In genomic region chr1:9618912-9619679, GRCh38 we compare ENCODE assay signal across 1 cellular context.
TF ChIP-seq lines count a peak whose summit lies in the region.

No MANE protein-coding gene starts in this region.

TF ChIP-seq in K562, 482 proteins besides CTCF, POLR2A, EP300 and RAD21:
- no peak for TF ChIP-seq MTA3 (IDR thresholded peaks at IDR 0.05; ENCODE audit: borderline replicate concordance)
- no peak for TF ChIP-seq RBBP5 (IDR thresholded peaks at IDR 0.05; ENCODE audit: borderline replicate concordance, insufficient read depth, low read length, poor library complexity, severe bottlenecking)
- TF ChIP-seq ZNF121 (CRISPR knock-in tag; conservative IDR thresholded peaks at IDR 0.05), result peak; percentile 96
- TF ChIP-seq SIRT6 (IDR thresholded peaks at IDR 0.05; ENCODE audit: low read depth, low read length), result no peak
- TF ChIP-seq ETV5 (CRISPR knock-in tag; IDR thresholded peaks at IDR 0.05; ENCODE audit: low read depth), result no peak
- TF ChIP-seq DACH1 (IDR thresholded peaks at IDR 0.05; ENCODE audit: partially characterized antibody), result no peak
- no peak for TF ChIP-seq PHF8 (IDR thresholded peaks at IDR 0.05; ENCODE audit: borderline replicate concordance, low read length)
- TF ChIP-seq E2F8 (IDR thresholded peaks at IDR 0.05; ENCODE audit: low read depth, partially characterized antibody), result no peak
- no peak for TF ChIP-seq FOXJ3 (CRISPR knock-in tag; IDR thresholded peaks at IDR 0.05)
- no peak for TF ChIP-seq FOXK2 (conservative IDR thresholded peaks at IDR 0.05 in 1 of 2, IDR thresholded peaks at IDR 0.05 in 1 of 2; ENCODE audit: low read depth in 2 of 2)
- TF ChIP-seq SRSF3 (IDR thresholded peaks at IDR 0.05; ENCODE audit: insufficient read depth, low read length), result no peak
- TF ChIP-seq GABPA (tag; conservative IDR thresholded peaks at IDR 0.05; ENCODE audit: low read depth), result no peak
- TF ChIP-seq KAT2B (IDR thresholded peaks at IDR 0.05; ENCODE audit: low read depth, low read length), result no peak
- no peak for TF ChIP-seq NFXL1 (CRISPR knock-in tag; IDR thresholded peaks at IDR 0.05)
- TF ChIP-seq BDP1 (IDR thresholded peaks at IDR 0.05; ENCODE audit: insufficient read depth, insufficient read length), result no peak
- no peak for TF ChIP-seq TSHZ1 (CRISPR knock-in tag; IDR thresholded peaks at IDR 0.05)
- no peak for TF ChIP-seq EGR1 (conservative IDR thresholded peaks at IDR 0.05)
- no peak for TF ChIP-seq ZNF609 (CRISPR knock-in tag; IDR thresholded peaks at IDR 0.05; ENCODE audit: borderline replicate concordance)
- no peak for TF ChIP-seq GABPB1 (CRISPR knock-in tag; IDR thresholded peaks at IDR 0.05)
- no peak for TF ChIP-seq THAP7 (CRISPR knock-in tag; IDR thresholded peaks at IDR 0.05)
- TF ChIP-seq ILK (tag; IDR thresholded peaks at IDR 0.05; ENCODE audit: borderline replicate concordance, low read depth), result no peak
- no peak for TF ChIP-seq PTRF (tag; IDR thresholded peaks at IDR 0.05)
- no peak for TF ChIP-seq ZKSCAN1 (IDR thresholded peaks at IDR 0.05; ENCODE audit: low read depth, low read length)
- no peak for TF ChIP-seq CBFB (CRISPR knock-in tag; IDR thresholded peaks at IDR 0.05)
- no peak for TF ChIP-seq GATA2 (CRISPR knock-in tag; IDR thresholded peaks at IDR 0.05)
- TF ChIP-seq ARHGAP35 (IDR thresholded peaks at IDR 0.05; ENCODE audit: partially characterized antibody), result no peak
- peak; percentile 76 to 84 for TF ChIP-seq RCOR1 (IDR thresholded peaks at IDR 0.05; ENCODE audit: borderline replicate concordance in 1 of 2, low read depth in 2 of 2, low read length in 2 of 2)
- TF ChIP-seq NR2C1 (IDR thresholded peaks at IDR 0.05), result no peak
- TF ChIP-seq NR2C1 (tag; IDR thresholded peaks at IDR 0.05), result no peak
- peak; percentile 47; the same call in 1 of the 2 replicates for TF ChIP-seq HDAC2 (IDR thresholded peaks at IDR 0.05)
- TF ChIP-seq FOXK1 (CRISPR knock-in tag; IDR thresholded peaks at IDR 0.05; ENCODE audit: borderline replicate concordance), result 0 out of 2 replicates have a peak, but pooled peaks have one; percentile 22
- TF ChIP-seq MTA1 (IDR thresholded peaks at IDR 0.05; ENCODE audit: borderline replicate concordance), result no peak
- TF ChIP-seq L3MBTL2 (IDR thresholded peaks at IDR 0.05), result no peak
- TF ChIP-seq NCOR1 (IDR thresholded peaks at IDR 0.05), result no peak
- no peak for TF ChIP-seq SRSF7 (optimal IDR thresholded peaks at IDR 0.05; ENCODE audit: low read depth, low read length)
- no peak for TF ChIP-seq GTF2E2 (tag; IDR thresholded peaks at IDR 0.05)
- no peak for TF ChIP-seq ZNF174 (CRISPR knock-in tag; IDR thresholded peaks at IDR 0.05)
- no peak for TF ChIP-seq MBD1 (CRISPR knock-in tag; IDR thresholded peaks at IDR 0.05)
- TF ChIP-seq KDM1A (IDR thresholded peaks at IDR 0.05), result peak; percentile 96 to 97
- no peak for TF ChIP-seq HEY1 (CRISPR knock-in tag; IDR thresholded peaks at IDR 0.05; ENCODE audit: borderline replicate concordance)
- no peak for TF ChIP-seq SRF (CRISPR knock-in tag; IDR thresholded peaks at IDR 0.05)
- TF ChIP-seq HLTF (IDR thresholded peaks at IDR 0.05), result no peak
- TF ChIP-seq HDAC1 (IDR thresholded peaks at IDR 0.05), result peak in 1 of 2 experiments; percentile 65; a peak in 2 of 4 replicates
- no peak for TF ChIP-seq TAF9B (IDR thresholded peaks at IDR 0.05; ENCODE audit: partially characterized antibody)
- TF ChIP-seq ZNF274 (IDR thresholded peaks at IDR 0.05; ENCODE audit: borderline replicate concordance, low read depth, low read length), result no peak
TF ChIP-seq in K562: peak in this region for 6.
